8 cellular contexts compared by ENCODE assay signal in the genomic region with DNA sequence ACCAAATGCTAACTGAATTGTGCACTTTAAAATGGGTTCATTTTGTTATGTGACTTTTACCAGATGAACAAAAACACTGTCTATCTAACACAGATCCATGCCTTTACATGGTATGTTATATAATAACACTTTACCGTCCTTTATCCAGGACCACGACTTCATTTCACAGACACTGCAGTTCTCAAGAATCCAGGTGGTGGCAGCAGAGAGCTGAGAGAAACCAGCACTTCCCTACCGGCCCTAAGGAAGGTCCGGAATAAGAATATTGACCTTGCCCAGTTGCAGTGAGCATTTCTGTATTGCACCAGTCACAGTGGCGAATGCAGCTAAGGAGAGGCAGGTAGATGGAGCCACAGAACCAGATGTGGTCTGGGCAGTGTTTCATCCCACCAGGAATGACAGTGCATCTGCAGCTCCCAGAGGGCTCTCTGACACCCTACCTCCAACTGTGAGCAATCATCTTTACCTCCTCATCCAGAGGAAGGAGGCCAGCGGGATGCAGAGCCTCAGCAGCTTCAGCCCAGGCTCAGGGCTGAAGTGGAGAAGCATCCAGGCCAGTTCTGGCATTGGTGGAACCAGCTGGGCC. TPM values are rescaled to one million over a fixed set of nuclear protein-coding genes. Genes with fewer than 3 reads are reported as not detected.
DNase-seq lines count a peak whose midpoint lies in the region; ATAC-seq and TF ChIP-seq lines count a peak whose summit lies in the region.

No MANE protein-coding gene starts in this region.

- no peak for TF ChIP-seq EP300 in upper lobe of left lung (IDR thresholded peaks at IDR 0.05)

- no peaks in the 10 kb centered on the region for H3F3A ChIP-seq in MM.1S (ENCODE audit: insufficient read depth, low read length)

- TF ChIP-seq POLR2A in upper lobe of left lung (IDR thresholded peaks at IDR 0.05): no peak

- WGBS in upper lobe of left lung, 2 donors: 9 to 25% methylated on average over 5 to 6 of the region's 6 CpGs

- DNase-seq in SIG-M5 treated with dmso at 0.1 percent for 504 hours (lab: John Stamatoyannopoulos, UW; ENCODE audit: unreplicated experiment) (peak; percentile 32), SIG-M5 (lab: John Stamatoyannopoulos, UW) (no peak), MM.1S (peak; percentile 35), T-helper 9 cell (peak; percentile 30), dedifferentiated amniotic fluid mesenchymal stem cell (ENCODE audit: extremely low spot score) (peak; percentile 72), medulla oblongata (ENCODE audit: extremely low spot score) (peak; percentile 33), upper lobe of left lung (peak in 1 of 2 donors; percentile 46)

- no peaks in the 10 kb centered on the region for H3K4me1 ChIP-seq in MM.1S (ENCODE audit: low read length)
- H3K4me1 ChIP-seq in upper lobe of left lung: peaks cover 8 to 10% (median 9%) of the 10 kb centered on the region in 4 donors

- no peak overlapping the region for H3K4me2 ChIP-seq in MM.1S (ENCODE audit: low read depth, low read length)

- no peak overlapping the region for H3K27ac ChIP-seq in MM.1S (ENCODE audit: low read length)
- H3K27ac ChIP-seq in upper lobe of left lung: no peak overlapping the region

- H3K27me3 ChIP-seq in MM.1S (replicated peaks; ENCODE audit: insufficient read depth, low read length): no peaks in the 10 kb centered on the region
- H3K27me3 ChIP-seq in upper lobe of left lung: no peaks in the 10 kb centered on the region

- no peak overlapping the region for H2AFZ ChIP-seq in MM.1S (ENCODE audit: low read length)

- peak; percentile 80 for TF ChIP-seq CTCF in MM.1S (IDR thresholded peaks at IDR 0.05; ENCODE audit: low read length)
- TF ChIP-seq CTCF in upper lobe of left lung (IDR thresholded peaks at IDR 0.05): peak; percentile 73 to 82 (median 74)

- no peaks in the 10 kb centered on the region for H3K36me3 ChIP-seq in MM.1S (replicated peaks; ENCODE audit: insufficient read depth, low read length)
- H3K36me3 ChIP-seq in upper lobe of left lung: no peaks in the 10 kb centered on the region

- no peaks in the 10 kb centered on the region for H3K9me3 ChIP-seq in MM.1S (replicated peaks; ENCODE audit: insufficient read depth, low read length)
- no peaks in the 10 kb centered on the region for H3K9me3 ChIP-seq in upper lobe of left lung

- H3K9ac ChIP-seq in MM.1S (ENCODE audit: low read length): no peak overlapping the region

- H3K79me2 ChIP-seq in MM.1S (ENCODE audit: low read length): no peaks in the 10 kb centered on the region

- H3K4me3 ChIP-seq in MM.1S (ENCODE audit: low read length) (no peak overlapping the region), upper lobe of left lung (no peak overlapping the region)

- H3K9me2 ChIP-seq in MM.1S (replicated peaks; ENCODE audit: insufficient read depth, low read length): no peaks in the 10 kb centered on the region

- no peaks in the 10 kb centered on the region for H4K20me1 ChIP-seq in MM.1S (ENCODE audit: insufficient read depth, low read length)

- ATAC-seq in upper lobe of left lung (ENCODE audit: low FRiP score in 2 of 2) (peak; percentile 58 to 71), GM18870 (IDR thresholded peaks at IDR 0.05; ENCODE audit: unreplicated experiment) (no peak)

RNA-seq across cellular contexts. Expression of gene ZNF787, which starts 44.6 kb away (rescaled TPM):
- 10 to 100 TPM; 20.5 to 45.4 (median 35.8) TPM for total RNA-seq in upper lobe of left lung
